In the genomic region with DNA sequence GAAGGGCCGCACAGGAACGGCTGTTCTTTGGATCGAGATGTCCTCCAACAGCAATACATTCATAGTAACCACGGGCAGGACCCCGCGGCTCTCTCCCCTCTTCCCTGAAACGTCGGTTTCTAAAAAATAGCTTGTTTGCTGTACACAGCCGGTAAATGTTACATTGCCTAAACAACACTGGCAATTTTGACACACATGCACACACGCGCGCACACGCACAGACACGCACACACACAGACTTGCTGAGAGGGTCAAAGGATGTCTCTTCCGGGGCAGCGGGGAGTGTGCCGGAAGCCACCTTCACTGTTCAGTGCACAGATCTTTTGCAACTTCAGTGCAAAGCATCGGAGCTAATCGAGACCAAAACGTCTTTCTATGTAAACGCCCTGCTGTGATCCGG, we compare ENCODE assay signal across 1 cellular context.
TF ChIP-seq lines count a peak whose summit lies in the region.

No MANE protein-coding gene starts in this region.

TF ChIP-seq in HepG2, 621 proteins besides CTCF, POLR2A, EP300 and RAD21:
- TF ChIP-seq XBP1 (CRISPR knock-in tag; IDR thresholded peaks at IDR 0.05) (no peak), NAIF1 (CRISPR knock-in tag; IDR thresholded peaks at IDR 0.05; ENCODE audit: borderline replicate concordance) (0 out of 2 replicates have a peak, but pooled peaks have one; percentile 23)
